22 cellular contexts compared by ENCODE assay signal in genomic region chr1:100045206-100045605, GRCh38.
DNase-seq lines count a peak whose midpoint lies in the region; ATAC-seq, FAIRE-seq and TF ChIP-seq lines count a peak whose summit lies in the region.
"Had no signal": no experiment of that assay in that cellular context is flagged by ENCODE, and none has a peak within 500 bp of the region (broad histone marks: within the 10 kb centered on the region; RNA-seq: fewer than 3 reads in every experiment).

No MANE protein-coding gene starts in this region.

- TF ChIP-seq RAD21 in K562 (CRISPR knock-in tag; conservative IDR thresholded peaks at IDR 0.05 in 1 of 2, IDR thresholded peaks at IDR 0.05 in 1 of 2), result no peak

- H3K27ac ChIP-seq in OCI-LY3 (ENCODE audit: low read length) (no peak overlapping the region), K562 (ENCODE audit: extremely low read depth, low read depth, low read length) (no peak overlapping the region; the same call in 2 of the 3 replicates)
- H3K27ac ChIP-seq: BLaER1, RWPE1 had no signal

- H3K79me2 ChIP-seq in OCI-LY3 (ENCODE audit: low read length), result peaks cover 100% of the 10 kb centered on the region
- peaks cover 99% of the 10 kb centered on the region for H3K79me2 ChIP-seq in K562 (ENCODE audit: control insufficient read depth, insufficient read depth, low read length)

- TF ChIP-seq CTCF in OCI-LY3 (IDR thresholded peaks at IDR 0.05; ENCODE audit: low read depth, low read length) (no peak), K562 (IDR thresholded peaks at IDR 0.05 in 2 of 3, conservative IDR thresholded peaks at IDR 0.05 in 1 of 3; ENCODE audit: insufficient read depth in 2 of 3, low read depth in 1 of 3, low read length in 3 of 3) (no peak)

- H3K27ac Mint-ChIP-seq in activated T-cell treated with anti-CD3 and anti-CD28 coated beads, Interleukin-2, amount 50 U/mL, for 72 hours, result peak overlapping the region; percentile 77
- peak overlapping the region; percentile 74 for H3K27ac Mint-ChIP-seq in stimulated activated naive B cell treated with anti-CD40 and anti-IgM and Interleukin-4, amounts not matched to agents 10 μg/mL and 1 μg/mL and 100 μg/mL, for 72 hours
- H3K27ac Mint-ChIP-seq in T-helper 2 cell treated with Interferon-gamma antibody and Interleukin-4, amounts not matched to agents 5 μg/mL and 100 μg/mL, for 36 hours, result no peak overlapping the region

- no peak overlapping the region for H3K4me3 ChIP-seq in OCI-LY3 (ENCODE audit: low read length)
- H3K4me3 ChIP-seq in K562, result no peak overlapping the region
- H3K4me3 ChIP-seq: BLaER1, MG63 had no signal

- H3K4me1 ChIP-seq in OCI-LY3 (ENCODE audit: low read length) (peaks cover 60% of the 10 kb centered on the region), K562 (replicated peaks in 1 of 2; ENCODE audit: control insufficient read depth in 2 of 2, insufficient read depth in 2 of 2, low read length in 2 of 2) (peaks cover 9 to 23% of the 10 kb centered on the region in 2 experiments)

- H3K9me3 Mint-ChIP-seq in activated T-cell treated with anti-CD3 and anti-CD28 coated beads, Interleukin-2, amount 50 U/mL, for 72 hours, result peaks cover 0 to 2% of the 10 kb centered on the region in 2 donors
- peaks cover 0 to 2% of the 10 kb centered on the region in 2 donors for H3K9me3 Mint-ChIP-seq in stimulated activated naive B cell treated with anti-CD40 and anti-IgM and Interleukin-4, amounts not matched to agents 10 μg/mL and 1 μg/mL and 100 μg/mL, for 72 hours
- peaks cover 13% of the 10 kb centered on the region for H3K9me3 Mint-ChIP-seq in T-helper 2 cell treated with Interferon-gamma antibody and Interleukin-4, amounts not matched to agents 5 μg/mL and 100 μg/mL, for 36 hours

- BruUV-seq in K562 (replicated peaks; lab: Mats Ljungman, UMichigan), result TSS peak; percentile 5

- no peak overlapping the region for H3K9ac ChIP-seq in OCI-LY3 (ENCODE audit: low read length)
- H3K9ac ChIP-seq in K562 (ENCODE audit: insufficient read depth in 1 of 2, low read depth in 2 of 2, low read length in 2 of 2), result no peak overlapping the region
- H3K9ac ChIP-seq: BLaER1, SK-N-SH had no signal

- no peaks in the 10 kb centered on the region for H3K27me3 ChIP-seq in OCI-LY3 (ENCODE audit: low read depth, low read length)
- no peaks in the 10 kb centered on the region for H3K27me3 ChIP-seq in K562 (ENCODE audit: control insufficient read depth in 2 of 2, insufficient read depth in 2 of 2, low read length in 2 of 2)
- H3K27me3 ChIP-seq: BLaER1, MG63 had no signal

- H3K36me3 Mint-ChIP-seq in activated T-cell treated with anti-CD3 and anti-CD28 coated beads, Interleukin-2, amount 50 U/mL, for 72 hours (ENCODE audit: insufficient read depth in 2 of 2), result peaks cover 15 to 19% of the 10 kb centered on the region in 2 donors
- peaks cover 32 to 38% of the 10 kb centered on the region in 2 donors for H3K36me3 Mint-ChIP-seq in stimulated activated naive B cell treated with anti-CD40 and anti-IgM and Interleukin-4, amounts not matched to agents 10 μg/mL and 1 μg/mL and 100 μg/mL, for 72 hours
- peaks cover 46% of the 10 kb centered on the region for H3K36me3 Mint-ChIP-seq in T-helper 2 cell treated with Interferon-gamma antibody and Interleukin-4, amounts not matched to agents 5 μg/mL and 100 μg/mL, for 36 hours (ENCODE audit: low read depth)

- peaks cover 98% of the 10 kb centered on the region for H3K4me1 Mint-ChIP-seq in activated T-cell treated with anti-CD3 and anti-CD28 coated beads, Interleukin-2, amount 50 U/mL, for 72 hours (ENCODE audit: low read depth)
- H3K4me1 Mint-ChIP-seq in stimulated activated naive B cell treated with anti-CD40 and anti-IgM and Interleukin-4, amounts not matched to agents 10 μg/mL and 1 μg/mL and 100 μg/mL, for 72 hours, result peaks cover 38 to 79% of the 10 kb centered on the region in 2 donors
- H3K4me1 Mint-ChIP-seq in T-helper 2 cell treated with Interferon-gamma antibody and Interleukin-4, amounts not matched to agents 5 μg/mL and 100 μg/mL, for 36 hours (ENCODE audit: low read depth), result peaks cover 59% of the 10 kb centered on the region

- no peak overlapping the region for H2AFZ ChIP-seq in OCI-LY3 (ENCODE audit: low read depth, low read length)
- no peak overlapping the region for H2AFZ ChIP-seq in K562 (ENCODE audit: low read depth, low read length)

- H4K20me1 ChIP-seq in OCI-LY3 (ENCODE audit: insufficient read depth, low read length), result peaks cover 61% of the 10 kb centered on the region
- peaks cover 25% of the 10 kb centered on the region for H4K20me1 ChIP-seq in K562 (replicated peaks; ENCODE audit: control insufficient read depth, insufficient read depth, low read length)

- H3K9me3 ChIP-seq in OCI-LY3 (ENCODE audit: insufficient read depth, low read length), result no peaks in the 10 kb centered on the region
- H3K9me3 ChIP-seq in K562 (replicated peaks; ENCODE audit: control insufficient read depth, insufficient read depth, low read depth, low read length), result no peaks in the 10 kb centered on the region
- H3K9me3 ChIP-seq: SK-N-SH had no signal

- POLR2A ChIA-PET in K562 (lab: Yijun Ruan, JAX), result no interaction called here

- H3K36me3 ChIP-seq in OCI-LY3 (replicated peaks; ENCODE audit: low read depth, low read length), result peaks cover 5% of the 10 kb centered on the region
- H3K36me3 ChIP-seq in K562 (ENCODE audit: control insufficient read depth, insufficient read depth, low read length), result peaks cover 10% of the 10 kb centered on the region; the same call in 2 of the 3 replicates

- no peaks in the 10 kb centered on the region for H3K27me3 Mint-ChIP-seq in activated T-cell treated with anti-CD3 and anti-CD28 coated beads, Interleukin-2, amount 50 U/mL, for 72 hours (ENCODE audit: low read depth)
- H3K27me3 Mint-ChIP-seq in stimulated activated naive B cell treated with anti-CD40 and anti-IgM and Interleukin-4, amounts not matched to agents 10 μg/mL and 1 μg/mL and 100 μg/mL, for 72 hours, result no peaks in the 10 kb centered on the region
- no peaks in the 10 kb centered on the region for H3K27me3 Mint-ChIP-seq in T-helper 2 cell treated with Interferon-gamma antibody and Interleukin-4, amounts not matched to agents 5 μg/mL and 100 μg/mL, for 36 hours (ENCODE audit: low read depth)

- FAIRE-seq in K562 (lab: Jason Lieb, UNC), result no peak
- FAIRE-seq: D721Med, endometrium had no signal

- intact Hi-C loops in K562 (cut with micrococcal nuclease), result loop anchor here (10.0 kb wide), 1 partner anchor 220 kb away; the partner anchor contains the start of gene RTCA

- no peak for TF ChIP-seq POLR2A in K562 (conservative IDR thresholded peaks at IDR 0.05)

- 9% methylated on average over 5 of the region's 5 CpGs for WGBS in K562 (ENCODE audit: insufficient coverage, low coverage, missing lambda C conversion rate)

- in situ Hi-C loops in K562 (cut with MboI), result no loop called here

- no peaks in the 10 kb centered on the region for H3K9me1 ChIP-seq in K562 (ENCODE audit: control insufficient read depth, insufficient read depth, low read length)

- no peak for DNase-seq in activated T-cell treated with anti-CD3 and anti-CD28 coated beads, Interleukin-2, amount 50 U/mL, for 72 hours
- no peak for DNase-seq in activated T-cell treated with anti-CD3 and anti-CD28 coated beads for 4 hours
- DNase-seq in K562 (ENCODE audit: extremely low read depth in 1 of 4, low spot score in 3 of 4), result no peak
- DNase-seq in stimulated activated naive B cell treated with anti-CD40 and anti-IgM and Interleukin-4, amounts not matched to agents 10 μg/mL and 1 μg/mL and 100 μg/mL, for 72 hours, result no peak
- no peak for DNase-seq in T-helper 2 cell treated with Interferon-gamma antibody and Interleukin-4, amounts not matched to agents 5 μg/mL and 100 μg/mL, for 36 hours (ENCODE audit: low spot score)
- no peak for DNase-seq in NCI-H1092 (lab: John Stamatoyannopoulos, UW)
- DNase-seq: activated CD4-positive, CD25-positive, alpha-beta regulatory T cell treated with anti-CD3 and anti-CD28 coated beads, Interleukin-2, amount 50 U/mL, for 72 hours; activated gamma-delta T cell treated with Interleukin-2 at 50 U/mL for 16 hours; cortex of kidney; EL; IMR-90; MG63; NCI-H1436 treated with DMSO at 0.1 percent for 48 hours; NCI-H510A treated with DMSO at 0.1 percent for 48 hours; SK-N-SH; trophoblast cell had no signal

- H3K4me3 Mint-ChIP-seq in activated T-cell treated with anti-CD3 and anti-CD28 coated beads, Interleukin-2, amount 50 U/mL, for 72 hours, result peak overlapping the region in 1 of 2 donors; percentile 64
- H3K4me3 Mint-ChIP-seq in stimulated activated naive B cell treated with anti-CD40 and anti-IgM and Interleukin-4, amounts not matched to agents 10 μg/mL and 1 μg/mL and 100 μg/mL, for 72 hours, result peak overlapping the region in 1 of 2 donors; percentile 8
- no peak overlapping the region for H3K4me3 Mint-ChIP-seq in T-helper 2 cell treated with Interferon-gamma antibody and Interleukin-4, amounts not matched to agents 5 μg/mL and 100 μg/mL, for 36 hours

- CTCF ChIA-PET in K562 (lab: Yijun Ruan, JAX; ENCODE audit: low intra/inter-chr PET ratio), result no interaction called here

- TF ChIP-seq EP300 in K562 (IDR thresholded peaks at IDR 0.05; ENCODE audit: low read length), result no peak

- H3K4me2 ChIP-seq in OCI-LY3 (ENCODE audit: low read length) (peak overlapping the region; percentile 17; the same call in 1 of the 2 replicates), K562 (ENCODE audit: insufficient read depth, low read length) (no peak overlapping the region)
- H3K4me2 ChIP-seq: BLaER1, SK-N-SH had no signal

- no peak for ATAC-seq in activated T-cell treated with anti-CD3 and anti-CD28 coated beads, Interleukin-2, amount 50 U/mL, for 72 hours (replicated peaks in 1 of 2)
- no peak for ATAC-seq in K562
- ATAC-seq in stimulated activated naive B cell treated with anti-CD40 and anti-IgM and Interleukin-4, amounts not matched to agents 10 μg/mL and 1 μg/mL and 100 μg/mL, for 72 hours (replicated peaks), result no peak
- no peak for ATAC-seq in HG03045 (IDR thresholded peaks at IDR 0.05; ENCODE audit: unreplicated experiment)

TF ChIP-seq in K562, 482 proteins besides CTCF, POLR2A, EP300 and RAD21 (continues in another document):
- TF ChIP-seq ATF3 (IDR thresholded peaks at IDR 0.05) (peak; percentile 28; the same call in 1 of the 2 replicates), ATF3 (CRISPR knock-in tag; conservative IDR thresholded peaks at IDR 0.05) (no peak), FOSL1 (tag; conservative IDR thresholded peaks at IDR 0.05) (peak; percentile 50), SPI1 (IDR thresholded peaks at IDR 0.05; ENCODE audit: borderline replicate concordance, low read depth, low read length) (peak; percentile 48; the same call in 1 of the 2 replicates), SMARCA4 (IDR thresholded peaks at IDR 0.05) (peak; percentile 61), STAT5A (IDR thresholded peaks at IDR 0.05; ENCODE audit: borderline replicate concordance, low read length) (0 out of 2 replicates have a peak, but pooled peaks have one; percentile 15)
